Comparison of ENCODE assay signal across 8 cellular contexts in genomic region chr3:129596194-129597086, GRCh38. TPM values are rescaled to one million over a fixed set of nuclear protein-coding genes. Genes with fewer than 3 reads are reported as not detected.
DNase-seq lines count a peak whose midpoint lies in the region; ATAC-seq lines count a peak whose summit lies in the region.

No MANE protein-coding gene starts in this region.

- H3K4me1 ChIP-seq in HUES64 (ENCODE audit: insufficient read depth, low read length), result peaks cover 66% of the 10 kb centered on the region

- DNase-seq in AG08396 (ENCODE audit: low spot score) (peak; percentile 92), caudate nucleus (lab: John Stamatoyannopoulos, UW) (peak; percentile 12 to 90 (median 74)), kidney glomerular epithelial cell (lab: John Stamatoyannopoulos, UW) (peak; percentile 53), stromal cell of bone marrow (ENCODE audit: low read depth) (peak; percentile 97), NCI-H2196 treated with DMSO at 0.1 percent for 48 hours (lab: John Stamatoyannopoulos, UW; ENCODE audit: unreplicated experiment) (no peak)

- no peaks in the 10 kb centered on the region for H3K27me3 ChIP-seq in HUES64 (ENCODE audit: insufficient read depth, low read length)

- H3K36me3 ChIP-seq in HUES64 (ENCODE audit: insufficient read depth, low read length), result no peaks in the 10 kb centered on the region

- ATAC-seq in HG03196 (IDR thresholded peaks at IDR 0.05; ENCODE audit: unreplicated experiment), result no peak
- ATAC-seq in GM19467 (IDR thresholded peaks at IDR 0.05; ENCODE audit: unreplicated experiment), result no peak

- no peaks in the 10 kb centered on the region for H3K9me3 ChIP-seq in HUES64 (ENCODE audit: insufficient read depth, low read depth, low read length)

- 48% methylated on average over 27 of the region's 27 CpGs for WGBS in HUES64

- H3K4me3 ChIP-seq in HUES64 (ENCODE audit: low read length), result no peak overlapping the region

- H3K27ac ChIP-seq in HUES64 (ENCODE audit: low read depth, low read length), result peak overlapping the region; percentile 72; the same call in 1 of the 2 replicates
- H3K27ac ChIP-seq in caudate nucleus (ENCODE audit: low read depth, low read length), result peak overlapping the region; percentile 92

- H3K9ac ChIP-seq in HUES64 (ENCODE audit: low read depth, low read length), result no peak overlapping the region

RNA-seq across cellular contexts. Expression of gene PLXND1, which starts 10.0 kb away (rescaled TPM):
- polyA plus RNA-seq in HUES64 (2013, experiment 1 of 2), result 33.5 TPM
- 48.6 TPM for polyA plus RNA-seq in HUES64 (2013, experiment 2 of 2)

RNA-seq across cellular contexts. Expression of gene H1-8, which starts 53.5 kb away (rescaled TPM):
- polyA plus RNA-seq in HUES64 (2013, experiment 1 of 2), result not detected
- not detected for polyA plus RNA-seq in HUES64 (2013, experiment 2 of 2)
